ENCODE assay signal across 8 cellular contexts in genomic region chr16:2673066-2673999, GRCh38. TPM values are rescaled to one million over a fixed set of nuclear protein-coding genes. Genes with fewer than 3 reads are reported as not detected.
DNase-seq lines count a peak whose midpoint lies in the region; ATAC-seq and TF ChIP-seq lines count a peak whose summit lies in the region.

No MANE protein-coding gene starts in this region.

- H3K9ac ChIP-seq in mucosa of stomach (ENCODE audit: low read length) = peak overlapping the region; percentile 71

- TF ChIP-seq RAD21 in Ishikawa (IDR thresholded peaks at IDR 0.05; ENCODE audit: low read depth) = no peak

- H3K4me3 ChIP-seq in epithelial cell of proximal tubule (ENCODE audit: low read depth, low read length) (peak overlapping the region; percentile 65), mucosa of stomach (ENCODE audit: low read length) (peak overlapping the region; percentile 28)

- ATAC-seq in GM21619 (IDR thresholded peaks at IDR 0.05; ENCODE audit: unreplicated experiment) = peak; percentile 87

- H3K9me3 ChIP-seq in mucosa of stomach (ENCODE audit: control insufficient read depth, low read length) = no peaks in the 10 kb centered on the region

- peaks cover 4% of the 10 kb centered on the region for H3K4me1 ChIP-seq in mucosa of stomach (ENCODE audit: control insufficient read depth, insufficient read depth, low read length)

- no peak for TF ChIP-seq EP300 in Ishikawa (IDR thresholded peaks at IDR 0.05; ENCODE audit: borderline replicate concordance)

- H3K36me3 ChIP-seq in mucosa of stomach (ENCODE audit: control insufficient read depth, insufficient read depth, low read length) = no peaks in the 10 kb centered on the region

- no peaks in the 10 kb centered on the region for H3K27me3 ChIP-seq in mucosa of stomach (ENCODE audit: control insufficient read depth, insufficient read depth, low read length)

- peak; percentile 76 for DNase-seq in DMS114 treated with DMSO at 0.1 percent for 48 hours (lab: John Stamatoyannopoulos, UW; ENCODE audit: unreplicated experiment)
- peak; percentile 97 for DNase-seq in OCI-M1 (lab: John Stamatoyannopoulos, UW)
- peak; percentile 97 for DNase-seq in activated T-cell treated with anti-CD3 and anti-CD28 coated beads for 48 hours (ENCODE audit: low read depth)
- no peak for DNase-seq in epithelial cell of proximal tubule (ENCODE audit: low read depth)
- DNase-seq in stimulated activated CD8-positive, alpha-beta memory T cell treated with anti-CD3 and anti-CD28 coated beads, Interleukin-4, amount 100 ng/mL, for 48 hours = peak; percentile 93

- TF ChIP-seq CTCF in epithelial cell of proximal tubule (conservative IDR thresholded peaks at IDR 0.05; ENCODE audit: low read depth, low read length) = no peak

TF ChIP-seq in Ishikawa, 13 proteins besides CTCF, POLR2A, EP300 and RAD21:
- TF ChIP-seq NFIC (IDR thresholded peaks at IDR 0.05) (no peak), ZBTB7A (IDR thresholded peaks at IDR 0.05; ENCODE audit: low read depth) (no peak), CREB1 (IDR thresholded peaks at IDR 0.05; ENCODE audit: low read depth) (no peak), USF1 (IDR thresholded peaks at IDR 0.05) (no peak), CEBPB (IDR thresholded peaks at IDR 0.05) (no peak), EGR1 (IDR thresholded peaks at IDR 0.05) (peak; percentile 49; the same call in 1 of the 2 replicates), TEAD4 (IDR thresholded peaks at IDR 0.05) (no peak), YY1 (IDR thresholded peaks at IDR 0.05; ENCODE audit: low read depth) (no peak), MAX (IDR thresholded peaks at IDR 0.05) (0 out of 2 replicates have a peak, but pooled peaks have one; percentile 12), TCF12 (IDR thresholded peaks at IDR 0.05; ENCODE audit: low read depth) (no peak), TAF1 (IDR thresholded peaks at IDR 0.05; ENCODE audit: low read depth) (peak; percentile 59), FOXM1 (IDR thresholded peaks at IDR 0.05; ENCODE audit: borderline replicate concordance, low read depth) (no peak), REST (IDR thresholded peaks at IDR 0.05; ENCODE audit: low read depth) (peak; percentile 70)

RNA-seq across cellular contexts. Expression of gene KCTD5, which starts 9.0 kb away (rescaled TPM):
- total RNA-seq in epithelial cell of proximal tubule = 45.1 and 51.4 TPM in 2 replicates

RNA-seq across cellular contexts. Expression of gene PRSS27, which starts 46.7 kb away (rescaled TPM):
- total RNA-seq in epithelial cell of proximal tubule = 0.29 and 0.92 TPM in 2 replicates
